Comparison of ENCODE assay signal across 24 cellular contexts in the genomic region with DNA sequence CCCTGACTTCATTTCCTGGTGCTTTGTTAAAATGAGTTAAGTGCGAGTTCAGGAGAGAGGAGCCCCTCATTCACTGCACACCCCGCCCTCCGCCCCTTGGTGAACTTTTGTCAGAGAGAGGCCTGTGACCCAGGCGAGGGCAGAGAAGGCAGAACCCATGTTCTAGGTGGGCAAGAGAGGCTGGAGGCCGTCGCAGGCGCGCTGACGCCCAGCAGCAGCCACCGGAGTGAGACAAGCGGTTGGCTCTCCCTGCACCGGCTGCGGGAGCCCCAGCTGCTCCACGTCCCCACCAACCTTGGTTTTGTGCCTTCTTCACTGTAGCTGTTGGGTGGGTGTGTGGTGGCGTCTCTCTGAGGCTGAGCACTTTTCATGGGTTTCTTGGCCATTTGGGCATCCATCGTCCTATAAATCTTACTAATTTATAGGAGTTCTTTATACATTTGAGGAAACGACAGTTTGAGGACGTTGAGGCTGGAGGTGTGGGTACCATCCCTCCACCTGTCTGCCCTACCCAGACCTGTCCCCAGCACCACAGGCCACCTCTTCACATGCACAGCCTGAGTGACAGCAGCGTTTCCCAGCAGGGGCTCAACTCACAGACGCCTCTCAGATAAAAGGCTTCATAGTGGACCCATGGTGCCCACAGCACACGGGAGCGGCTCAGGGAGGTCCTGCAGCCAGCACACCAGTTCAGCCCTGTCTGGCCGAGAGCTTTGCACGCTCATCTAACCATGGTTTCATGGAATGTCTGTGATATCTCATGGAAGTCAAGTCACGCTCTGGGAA. TPM values are rescaled to one million over a fixed set of nuclear protein-coding genes. Genes with fewer than 3 reads are reported as not detected.
DNase-seq lines count a peak whose midpoint lies in the region; ATAC-seq, FAIRE-seq and TF ChIP-seq lines count a peak whose summit lies in the region.
"Had no signal": no experiment of that assay in that cellular context is flagged by ENCODE, and none has a peak within 500 bp of the region (broad histone marks: within the 10 kb centered on the region; RNA-seq: fewer than 3 reads in every experiment).

No MANE protein-coding gene starts in this region.

- H3K4me1 ChIP-seq in BE2C (no peaks in the 10 kb centered on the region), kidney (ENCODE audit: control insufficient read depth in 1 of 2, insufficient read depth in 1 of 2, low read depth in 1 of 2, low read length in 2 of 2) (no peaks in the 10 kb centered on the region), sigmoid colon (no peaks in the 10 kb centered on the region)
- H3K4me1 ChIP-seq: Peyer's patch, SJSA1 had no signal

- intact Hi-C loops in CD14-positive monocyte (cut with micrococcal nuclease): no loop called here
- intact Hi-C loops in kidney (cut with DNase I): no loop called here
- intact Hi-C loops in sigmoid colon (cut with DNase I): no loop called here

- H3K9ac ChIP-seq in kidney (ENCODE audit: low read length in 2 of 2): no peak overlapping the region
- H3K9ac ChIP-seq: BLaER1 treated with 17β-estradiol and CSF1 and Interleukin-3, amounts not matched to agents 10 nM and 100 nM; KMS-11 had no signal

- TF ChIP-seq EP300 in sigmoid colon (IDR thresholded peaks at IDR 0.05): no peak

- WGBS in sigmoid colon, 2 donors: 76 to 82% methylated on average over 25 of the region's 25 CpGs

- no peak overlapping the region for H3K27ac ChIP-seq in kidney (ENCODE audit: low read depth in 2 of 2, low read length in 2 of 2)
- no peak overlapping the region for H3K27ac ChIP-seq in sigmoid colon
- H3K27ac ChIP-seq: BLaER1 treated with 17β-estradiol and CSF1 and Interleukin-3, amounts not matched to agents 10 nM and 100 nM; KMS-11; Peyer's patch; SJSA1 had no signal

- H3K9me3 Mint-ChIP-seq in CD14-positive monocyte (peaks cover 5 to 18% (median 12%) of the 10 kb centered on the region in 7 donors), glutamatergic neuron (ENCODE audit: unreplicated experiment) (peaks cover 14% of the 10 kb centered on the region)
- peaks cover 5% of the 10 kb centered on the region for H3K9me3 Mint-ChIP-seq in stimulated activated effector memory CD8-positive, alpha-beta T cell treated with anti-CD3 and anti-CD28 coated beads, Interleukin-12 subunit alpha, Interleukin-12 subunit beta, amount 100 ng/mL, for 72 hours

- H3K36me3 ChIP-seq in BE2C (no peaks in the 10 kb centered on the region), kidney (ENCODE audit: control insufficient read depth in 1 of 2, insufficient read depth in 2 of 2, low read length in 2 of 2) (no peaks in the 10 kb centered on the region), sigmoid colon (no peaks in the 10 kb centered on the region)
- H3K36me3 ChIP-seq: BLaER1 treated with 17β-estradiol and CSF1 and Interleukin-3, amounts not matched to agents 10 nM and 100 nM; Peyer's patch; SJSA1 had no signal

- no peak for ATAC-seq in HG02623 (IDR thresholded peaks at IDR 0.05; ENCODE audit: unreplicated experiment)
- no peak for ATAC-seq in stimulated activated effector memory CD8-positive, alpha-beta T cell treated with anti-CD3 and anti-CD28 coated beads, Interleukin-12 subunit alpha, Interleukin-12 subunit beta, amount 100 ng/mL, for 72 hours
- ATAC-seq: CD8-positive, alpha-beta T cell; HCT116 had no signal

- H3K4me1 Mint-ChIP-seq in CD14-positive monocyte: peaks cover 5% of the 10 kb centered on the region
- peaks cover 11% of the 10 kb centered on the region for H3K4me1 Mint-ChIP-seq in glutamatergic neuron (ENCODE audit: low read depth, unreplicated experiment)
- peaks cover 48% of the 10 kb centered on the region for H3K4me1 Mint-ChIP-seq in stimulated activated effector memory CD8-positive, alpha-beta T cell treated with anti-CD3 and anti-CD28 coated beads, Interleukin-12 subunit alpha, Interleukin-12 subunit beta, amount 100 ng/mL, for 72 hours

- no peak for FAIRE-seq in kidney (lab: Jason Lieb, UNC)
- FAIRE-seq: GM18507, H1 had no signal

- DNase-seq in BE2C (peak; percentile 1), CD14-positive monocyte (ENCODE audit: low spot score) (peak; percentile 22), kidney (peak; percentile 34), sigmoid colon (peak; percentile 17), glutamatergic neuron (no peak)
- DNase-seq in stimulated activated effector memory CD8-positive, alpha-beta T cell treated with anti-CD3 and anti-CD28 coated beads, Interleukin-12 subunit alpha, Interleukin-12 subunit beta, amount 100 ng/mL, for 72 hours (ENCODE audit: low spot score in 2 of 2): no peak
- DNase-seq: ACHN; CD8-positive, alpha-beta T cell; GDM1; IMR-90; NCI-H1105; NCI-H1694; NCI-H2081 treated with DMSO at 0.1 percent for 48 hours; NCI-H2171 treated with DMSO at 0.1 percent for 48 hours; NCI-H446; NCI-H526; Peyer's patch had no signal

- H3K9me3 ChIP-seq in BE2C (no peaks in the 10 kb centered on the region; the same call in 1 of the 2 replicates), kidney (ENCODE audit: control insufficient read depth in 1 of 2, low read length in 2 of 2) (peaks cover 2 to 11% of the 10 kb centered on the region in 2 donors), sigmoid colon (peaks cover 0 to 12% (median 4%) of the 10 kb centered on the region in 4 donors)

- H3K27me3 ChIP-seq in BE2C: peaks cover 56% of the 10 kb centered on the region
- peaks cover 0 to 69% (median 16%) of the 10 kb centered on the region in 3 donors for H3K27me3 ChIP-seq in sigmoid colon
- H3K27me3 ChIP-seq: BLaER1 treated with 17β-estradiol and CSF1 and Interleukin-3, amounts not matched to agents 10 nM and 100 nM; Peyer's patch had no signal

- no peak overlapping the region for H3K4me3 Mint-ChIP-seq in CD14-positive monocyte
- no peak overlapping the region for H3K4me3 Mint-ChIP-seq in glutamatergic neuron (ENCODE audit: unreplicated experiment)
- no peak overlapping the region for H3K4me3 Mint-ChIP-seq in stimulated activated effector memory CD8-positive, alpha-beta T cell treated with anti-CD3 and anti-CD28 coated beads, Interleukin-12 subunit alpha, Interleukin-12 subunit beta, amount 100 ng/mL, for 72 hours
- H3K4me3 Mint-ChIP-seq: CD8-positive, alpha-beta T cell had no signal

- TF ChIP-seq POLR2A in sigmoid colon (IDR thresholded peaks at IDR 0.05): no peak

- H3K27me3 Mint-ChIP-seq in CD14-positive monocyte (ENCODE audit: low read depth in 3 of 3) (peaks cover 6 to 13% (median 12%) of the 10 kb centered on the region in 3 donors), glutamatergic neuron (ENCODE audit: unreplicated experiment) (peaks cover 10% of the 10 kb centered on the region)

- no peak for TF ChIP-seq CTCF in BE2C (IDR thresholded peaks at IDR 0.05; ENCODE audit: low read depth, low read length)
- TF ChIP-seq CTCF in CD14-positive monocyte (IDR thresholded peaks at IDR 0.05): no peak
- TF ChIP-seq CTCF in kidney (IDR thresholded peaks at IDR 0.05; ENCODE audit: borderline replicate concordance, extremely low read depth, insufficient read depth): no peak
- TF ChIP-seq CTCF in sigmoid colon (IDR thresholded peaks at IDR 0.05): no peak
- no peak for TF ChIP-seq CTCF in glutamatergic neuron (IDR thresholded peaks at IDR 0.05; ENCODE audit: partially characterized antibody, unreplicated experiment)

- H3K4me3 ChIP-seq in BE2C (ENCODE audit: low read depth, low read length): no peak overlapping the region
- H3K4me3 ChIP-seq in kidney (ENCODE audit: low read length in 2 of 2): no peak overlapping the region
- no peak overlapping the region for H3K4me3 ChIP-seq in sigmoid colon
- H3K4me3 ChIP-seq: BLaER1 treated with 17β-estradiol and CSF1 and Interleukin-3, amounts not matched to agents 10 nM and 100 nM; Peyer's patch; SJSA1 had no signal

- H3K27ac Mint-ChIP-seq in CD14-positive monocyte (no peak overlapping the region), glutamatergic neuron (ENCODE audit: unreplicated experiment) (no peak overlapping the region)
- no peak overlapping the region for H3K27ac Mint-ChIP-seq in stimulated activated effector memory CD8-positive, alpha-beta T cell treated with anti-CD3 and anti-CD28 coated beads, Interleukin-12 subunit alpha, Interleukin-12 subunit beta, amount 100 ng/mL, for 72 hours
- H3K27ac Mint-ChIP-seq: CD8-positive, alpha-beta T cell had no signal

- H3K36me3 Mint-ChIP-seq in CD14-positive monocyte (no peaks in the 10 kb centered on the region), glutamatergic neuron (ENCODE audit: unreplicated experiment) (peaks cover 18% of the 10 kb centered on the region)
- peaks cover 10% of the 10 kb centered on the region for H3K36me3 Mint-ChIP-seq in stimulated activated effector memory CD8-positive, alpha-beta T cell treated with anti-CD3 and anti-CD28 coated beads, Interleukin-12 subunit alpha, Interleukin-12 subunit beta, amount 100 ng/mL, for 72 hours

RNA-seq across cellular contexts. Expression of a gene that starts 45.2 kb away (rescaled TPM):
- polyA plus RNA-seq in BE2C (2012; ENCODE audit: insufficient read depth, insufficient read length, low read depth): not detected
- 1 to 10 TPM; 5.3 to 6.2 TPM for polyA plus RNA-seq in CD14-positive monocyte
- total RNA-seq in kidney: 8.0 TPM
- polyA plus RNA-seq in kidney (ENCODE audit: insufficient read depth, low read depth, low replicate concordance): 0.75 TPM
- total RNA-seq in sigmoid colon: 10 to 100 TPM in 1 of 4 donors, 1 to 10 TPM in 2, under 1 TPM in 1; 0.95 to 26.8 (median 3.4) TPM
- polyA plus RNA-seq in sigmoid colon: 1 to 10 TPM; 4.2 to 9.8 (median 7.2) TPM
- 126 TPM for total RNA-seq in glutamatergic neuron (ENCODE audit: unreplicated experiment)
- total RNA-seq: IMR-90, SJSA1 had no signal
- polyA plus RNA-seq: IMR-90 had no signal

Comparison
In these comparisons a context has a peak if more than half of its experiments do, and no peak if none do; other contexts are left out.
1. DNase-seq: peak in BE2C (single experiment), CD14-positive monocyte (single experiment), kidney (single experiment) and sigmoid colon (single experiment); none in glutamatergic neuron (single experiment) and stimulated activated effector memory CD8-positive, alpha-beta T cell treated with anti-CD3 and anti-CD28 coated beads, Interleukin-12 subunit alpha, Interleukin-12 subunit beta, amount 100 ng/mL, for 72 hours (0 of 2).